21 cellular contexts compared by ENCODE assay signal in genomic region chr4:61750810-61751209, GRCh38.
A peak's percentile ranks its signal among the peaks of the same experiment; 100 is the strongest.
DNase-seq lines count a peak whose midpoint lies in the region; FAIRE-seq and TF ChIP-seq lines count a peak whose summit lies in the region.
"Had no signal": no experiment of that assay in that cellular context is flagged by ENCODE, and none has a peak within 500 bp of the region (broad histone marks: within the 10 kb centered on the region; RNA-seq: fewer than 3 reads in every experiment).

No MANE protein-coding gene starts in this region.

- TF ChIP-seq POLR2A in H1 (IDR thresholded peaks at IDR 0.05; ENCODE audit: control extremely low read depth in 1 of 2, low read depth in 2 of 2, low read length in 2 of 2) (peak in 1 of 2 experiments; percentile 52; a peak in 1 of 3 replicates), tibial nerve (IDR thresholded peaks at IDR 0.05) (no peak)

- H4K5ac ChIP-seq in H1 (ENCODE audit: insufficient read length, low read depth, low read length), result no peak overlapping the region

- H2AK5ac ChIP-seq in H1 (ENCODE audit: low read depth, low read length), result no peak overlapping the region

- no peak overlapping the region for H3K9ac ChIP-seq in H1 (replicated peaks in 1 of 4; ENCODE audit: extremely low read depth in 1 of 4, low read depth in 3 of 4, low read length in 3 of 4)
- H3K9ac ChIP-seq: BLaER1 had no signal

- no peak overlapping the region for H2BK20ac ChIP-seq in H1 (ENCODE audit: low read length)

- H2AFZ ChIP-seq in H1 (ENCODE audit: low read length), result no peak overlapping the region

- peaks cover 31 to 33% of the 10 kb centered on the region in 2 experiments for H3K9me3 ChIP-seq in H1 (ENCODE audit: insufficient read depth in 2 of 2, low read depth in 1 of 2, low read length in 1 of 2)
- H3K9me3 ChIP-seq in tibial nerve, result peaks cover 0 to 5% (median 0%) of the 10 kb centered on the region in 4 donors
- H3K9me3 ChIP-seq: BLaER1, Caco-2 had no signal

- H3K56ac ChIP-seq in H1 (replicated peaks; ENCODE audit: insufficient read length, low read depth, low read length), result no peak overlapping the region

- no peaks in the 10 kb centered on the region for H3K79me1 ChIP-seq in H1 (ENCODE audit: low read depth, low read length)

- H3K79me2 ChIP-seq in H1 (ENCODE audit: control insufficient read depth in 1 of 2, insufficient read depth in 2 of 2, low read length in 2 of 2), result peaks cover 0 to 5% of the 10 kb centered on the region in 2 experiments; a peak in 1 of 4 replicates

- no peak overlapping the region for H3K14ac ChIP-seq in H1 (ENCODE audit: insufficient read length)

- peaks cover 3 to 59% (median 27%) of the 10 kb centered on the region in 4 experiments; a peak in 6 of 8 replicates for H3K36me3 ChIP-seq in H1 (ENCODE audit: control insufficient read depth in 2 of 4, insufficient read depth in 4 of 4, low read length in 3 of 4)
- H3K36me3 ChIP-seq in tibial nerve, result no peaks in the 10 kb centered on the region
- H3K36me3 ChIP-seq: BLaER1 had no signal

- DNase-seq in NCI-H2171 treated with DMSO at 0.1 percent for 48 hours (lab: John Stamatoyannopoulos, UW) (peak; percentile 8), NCI-H2171 (lab: John Stamatoyannopoulos, UW) (no peak), DMS53 (lab: John Stamatoyannopoulos, UW) (peak; percentile 73), NCI-H69 (lab: John Stamatoyannopoulos, UW) (peak; percentile 25), H1 (ENCODE audit: low read depth in 1 of 2, low spot score in 2 of 2) (no peak), tibial nerve (ENCODE audit: low spot score in 2 of 2) (no peak), SKM-1 (lab: John Stamatoyannopoulos, UW; ENCODE audit: unreplicated experiment) (no peak)
- DNase-seq: Caco-2; CD4-positive, CD25-positive, alpha-beta regulatory T cell; CD8-positive, alpha-beta T cell; DMS153; DMS79 treated with DMSO at 0.1 percent for 48 hours; GF-D8; GOT3; H7; HCEC 1CT had no signal

- POLR2A ChIA-PET in H1 (lab: Charles Lee; ENCODE audit: partially characterized antibody), result interaction anchor here (1.2 kb wide), 1 partner anchor 9 kb away, joined by 3 read pairs; no protein-coding TSS in a partner anchor

- TF ChIP-seq EP300 in H1 (IDR thresholded peaks at IDR 0.05; ENCODE audit: borderline replicate concordance in 1 of 2, low read depth in 2 of 2, low read length in 2 of 2), result no peak
- no peak for TF ChIP-seq EP300 in tibial nerve (IDR thresholded peaks at IDR 0.05)

- TF ChIP-seq CTCF in H1 (IDR thresholded peaks at IDR 0.05; ENCODE audit: control extremely low read depth in 1 of 3, insufficient read depth in 1 of 3, low read depth in 1 of 3, low read length in 3 of 3) (no peak), tibial nerve (IDR thresholded peaks at IDR 0.05) (no peak)

- H3K18ac ChIP-seq in H1 (ENCODE audit: extremely low read depth, low read length), result no peak overlapping the region

- no peak overlapping the region for H3K4me3 ChIP-seq in H1 (ENCODE audit: extremely low read depth in 1 of 4, insufficient read depth in 2 of 4, low read depth in 3 of 4, low read length in 4 of 4)
- no peak overlapping the region for H3K4me3 ChIP-seq in tibial nerve
- H3K4me3 ChIP-seq: BLaER1 had no signal

- no peak overlapping the region for H3K4me2 ChIP-seq in H1 (ENCODE audit: insufficient read depth in 1 of 2, low read depth in 2 of 2, low read length in 2 of 2)
- H3K4me2 ChIP-seq: BLaER1 had no signal

- H3K27ac ChIP-seq in H1 (ENCODE audit: low read depth, low read length) (no peak overlapping the region), tibial nerve (no peak overlapping the region)
- H3K27ac ChIP-seq: 22Rv1, BLaER1, C4-2B had no signal

- no peak overlapping the region for H2BK5ac ChIP-seq in H1 (ENCODE audit: low read depth, low read length)

- H4K8ac ChIP-seq in H1 (ENCODE audit: extremely low read depth, insufficient read depth, low read length), result no peak overlapping the region

- no peaks in the 10 kb centered on the region for H3K4me1 ChIP-seq in H1 (replicated peaks in 1 of 4; ENCODE audit: control insufficient read depth in 3 of 4, insufficient read depth in 4 of 4, low read length in 3 of 4)
- no peaks in the 10 kb centered on the region for H3K4me1 ChIP-seq in tibial nerve
- H3K4me1 ChIP-seq: BLaER1, Caco-2 had no signal

- no peak for TF ChIP-seq RAD21 in H1 (IDR thresholded peaks at IDR 0.05 in 1 of 2, conservative IDR thresholded peaks at IDR 0.05 in 1 of 2; ENCODE audit: low read depth in 2 of 2, low read length in 2 of 2)

- H4K91ac ChIP-seq in H1 (replicated peaks; ENCODE audit: insufficient read length, low read length), result no peak overlapping the region

- no peak overlapping the region for H3K23ac ChIP-seq in H1 (ENCODE audit: insufficient read length)

- no peaks in the 10 kb centered on the region for H4K20me1 ChIP-seq in H1 (replicated peaks in 1 of 2; ENCODE audit: control insufficient read depth in 1 of 2, insufficient read depth in 2 of 2, low read length in 2 of 2)
- H4K20me1 ChIP-seq: BLaER1 had no signal

- H3K27me3 ChIP-seq in H1 (replicated peaks in 1 of 4; ENCODE audit: control insufficient read depth in 3 of 4, extremely low read depth in 1 of 4, insufficient read depth in 3 of 4, low read length in 3 of 4) (no peaks in the 10 kb centered on the region), tibial nerve (no peaks in the 10 kb centered on the region)
- H3K27me3 ChIP-seq: BLaER1 had no signal

- H2BK15ac ChIP-seq in H1 (ENCODE audit: low read length), result no peak overlapping the region

- FAIRE-seq in H1 (lab: Jason Lieb, UNC), result no peak
- FAIRE-seq: GM12891, GM18507 had no signal

- H2BK12ac ChIP-seq in H1 (ENCODE audit: low read depth, low read length), result no peak overlapping the region

- no peak overlapping the region for H3K4ac ChIP-seq in H1 (replicated peaks; ENCODE audit: insufficient read length, low read depth, low read length)

- H3K23me2 ChIP-seq in H1 (ENCODE audit: low read depth, low read length), result no peaks in the 10 kb centered on the region

- H2BK120ac ChIP-seq in H1 (replicated peaks; ENCODE audit: low read depth, low read length), result no peak overlapping the region

- 87% methylated on average over 5 of the region's 5 CpGs; no CpG with 5 or more reads in 1 of the 2 experiments for WGBS in H1 (ENCODE audit: extremely low coverage in 1 of 2, insufficient coverage in 1 of 2, insufficient read length in 1 of 2, insufficient replicate concordance in 2 of 2, low coverage in 1 of 2, low lambda C conversion rate in 2 of 2, missing lambda C conversion rate in 1 of 2), 2 experiments
- WGBS in tibial nerve, 2 donors, result 93 to 97% methylated on average over 5 of the region's 5 CpGs

- CTCF ChIA-PET in H1 (lab: Charles Lee; ENCODE audit: partially characterized antibody), result no interaction called here

TF ChIP-seq in H1, 55 proteins besides CTCF, POLR2A, EP300 and RAD21:
- TF ChIP-seq POLR2AphosphoS5 (IDR thresholded peaks at IDR 0.05; ENCODE audit: low read depth, low read length) (peak; percentile 86), KDM4A (IDR thresholded peaks at IDR 0.05; ENCODE audit: low read depth, low read length, severe bottlenecking) (no peak)
TF ChIP-seq in H1: peak in this region for 1.

Comparison
In these comparisons a context has a peak if more than half of its experiments do, and no peak if none do; other contexts are left out.
1. DNase-seq: peak in NCI-H2171 treated with DMSO at 0.1 percent for 48 hours (single experiment), DMS53 (single experiment) and NCI-H69 (single experiment); none in NCI-H2171 (single experiment), H1 (0 of 2), tibial nerve (0 of 2) and SKM-1 (single experiment).